Comparison of ENCODE assay signal across 9 cellular contexts in the genomic region with DNA sequence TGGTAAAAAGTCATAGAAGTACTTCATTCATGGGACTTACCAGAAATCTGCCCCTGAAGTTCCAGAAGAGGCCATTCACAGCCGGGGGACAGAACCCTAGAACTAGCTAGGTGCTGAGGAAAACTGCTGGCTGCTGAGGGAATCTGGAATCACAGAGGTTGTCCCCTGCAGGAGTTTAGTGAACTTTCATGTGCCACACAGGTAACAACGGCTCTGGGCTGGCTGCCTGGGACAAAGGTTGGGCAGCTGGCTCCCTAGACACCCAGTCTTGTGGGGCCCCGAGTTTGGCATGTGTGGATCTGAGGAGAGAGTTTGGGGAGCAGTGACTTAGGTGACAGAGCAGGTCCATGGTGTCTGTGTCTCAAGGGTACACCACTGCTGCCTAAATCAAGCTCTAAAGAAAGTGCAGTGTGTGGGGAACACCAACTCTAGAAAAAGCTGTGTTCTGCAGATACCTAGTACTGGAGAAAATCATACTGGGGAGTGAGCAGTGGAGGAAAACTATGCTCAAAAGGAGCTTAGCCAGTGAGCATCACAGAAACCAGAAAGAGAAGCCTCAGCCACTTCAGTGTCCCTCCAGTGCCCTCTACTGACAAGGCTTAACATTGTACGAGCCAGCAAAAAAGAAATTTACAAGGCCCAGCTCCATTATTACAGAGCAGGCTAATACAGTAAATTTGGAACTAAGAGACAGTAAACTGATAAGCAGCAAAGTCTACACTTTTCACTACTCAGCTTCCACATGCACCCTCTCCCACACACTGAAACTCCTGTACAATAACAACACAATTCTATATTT.
DNase-seq lines count a peak whose midpoint lies in the region; ATAC-seq, FAIRE-seq and TF ChIP-seq lines count a peak whose summit lies in the region.
"Had no signal": no experiment of that assay in that cellular context is flagged by ENCODE, and none has a peak within 500 bp of the region (broad histone marks: within the 10 kb centered on the region; RNA-seq: fewer than 3 reads in every experiment).

No MANE protein-coding gene starts in this region.

- no peak overlapping the region for H3K27ac ChIP-seq in OCI-LY3 (ENCODE audit: low read length)

- peaks cover 3% of the 10 kb centered on the region; the same call in 1 of the 2 replicates for H3K9me3 ChIP-seq in OCI-LY3 (ENCODE audit: insufficient read depth, low read length)

- no peaks in the 10 kb centered on the region for H3K79me2 ChIP-seq in OCI-LY3 (ENCODE audit: low read length)

- H3K4me1 Mint-ChIP-seq in stimulated activated memory B cell treated with anti-CD40 and anti-IgM and Interleukin-4, amounts not matched to agents 10 μg/mL and 1 μg/mL and 100 μg/mL, for 72 hours, result peaks cover 18% of the 10 kb centered on the region

- H3K4me3 ChIP-seq in AG10803 (ENCODE audit: low read length) (no peak overlapping the region), OCI-LY3 (ENCODE audit: low read length) (no peak overlapping the region), foreskin fibroblast (ENCODE audit: low read depth in 1 of 2, low read length in 2 of 2) (no peak overlapping the region)
- H3K4me3 ChIP-seq: stomach had no signal

- DNase-seq in AG10803 (ENCODE audit: low read depth), result no peak
- peak in 1 of 2 donors; percentile 30 for DNase-seq in foreskin fibroblast
- DNase-seq in effector CD8-positive, alpha-beta T cell (lab: John Stamatoyannopoulos, UW), result no peak
- no peak for DNase-seq in urothelium cell line (ENCODE audit: low spot score)
- DNase-seq: stomach had no signal

- H3K27me3 ChIP-seq in OCI-LY3 (ENCODE audit: low read depth, low read length), result no peaks in the 10 kb centered on the region
- H3K27me3 ChIP-seq: stomach had no signal

- H3K27me3 Mint-ChIP-seq in stimulated activated memory B cell treated with anti-CD40 and anti-IgM and Interleukin-4, amounts not matched to agents 10 μg/mL and 1 μg/mL and 100 μg/mL, for 72 hours, result no peaks in the 10 kb centered on the region

- peaks cover 3% of the 10 kb centered on the region for H3K9me3 Mint-ChIP-seq in stimulated activated memory B cell treated with anti-CD40 and anti-IgM and Interleukin-4, amounts not matched to agents 10 μg/mL and 1 μg/mL and 100 μg/mL, for 72 hours

- TF ChIP-seq CTCF in AG10803 (conservative IDR thresholded peaks at IDR 0.05; ENCODE audit: low read length), result peak; percentile 41
- peak; percentile 58 for TF ChIP-seq CTCF in GM12873 (IDR thresholded peaks at IDR 0.05; ENCODE audit: insufficient read depth, low read depth, low read length, missing control alignments)
- peak; percentile 40 for TF ChIP-seq CTCF in OCI-LY3 (IDR thresholded peaks at IDR 0.05; ENCODE audit: low read depth, low read length)
- peak; percentile 11 for TF ChIP-seq CTCF in foreskin fibroblast (IDR thresholded peaks at IDR 0.05; ENCODE audit: low read depth, low read length)

- no peaks in the 10 kb centered on the region for H3K4me1 ChIP-seq in OCI-LY3 (ENCODE audit: low read length)

- H3K4me3 Mint-ChIP-seq in stimulated activated memory B cell treated with anti-CD40 and anti-IgM and Interleukin-4, amounts not matched to agents 10 μg/mL and 1 μg/mL and 100 μg/mL, for 72 hours, result no peak overlapping the region

- peaks cover 6% of the 10 kb centered on the region for H3K36me3 ChIP-seq in OCI-LY3 (replicated peaks; ENCODE audit: low read depth, low read length)

- H3K27ac Mint-ChIP-seq in stimulated activated memory B cell treated with anti-CD40 and anti-IgM and Interleukin-4, amounts not matched to agents 10 μg/mL and 1 μg/mL and 100 μg/mL, for 72 hours, result no peak overlapping the region

- no peak for FAIRE-seq in urothelium cell line (lab: Jason Lieb, UNC)

- no peak overlapping the region for H3K4me2 ChIP-seq in OCI-LY3 (ENCODE audit: low read length)

- peaks cover 40% of the 10 kb centered on the region for H3K36me3 Mint-ChIP-seq in stimulated activated memory B cell treated with anti-CD40 and anti-IgM and Interleukin-4, amounts not matched to agents 10 μg/mL and 1 μg/mL and 100 μg/mL, for 72 hours

- ATAC-seq in stimulated activated memory B cell treated with anti-CD40 and anti-IgM and Interleukin-4, amounts not matched to agents 10 μg/mL and 1 μg/mL and 100 μg/mL, for 72 hours, result no peak
- ATAC-seq in GM21529 (IDR thresholded peaks at IDR 0.05; ENCODE audit: unreplicated experiment), result no peak

- no peak overlapping the region for H3K9ac ChIP-seq in OCI-LY3 (ENCODE audit: low read length)

- no peaks in the 10 kb centered on the region for H4K20me1 ChIP-seq in OCI-LY3 (ENCODE audit: insufficient read depth, low read length)

- no peak overlapping the region for H2AFZ ChIP-seq in OCI-LY3 (ENCODE audit: low read depth, low read length)
